In the genomic region with DNA sequence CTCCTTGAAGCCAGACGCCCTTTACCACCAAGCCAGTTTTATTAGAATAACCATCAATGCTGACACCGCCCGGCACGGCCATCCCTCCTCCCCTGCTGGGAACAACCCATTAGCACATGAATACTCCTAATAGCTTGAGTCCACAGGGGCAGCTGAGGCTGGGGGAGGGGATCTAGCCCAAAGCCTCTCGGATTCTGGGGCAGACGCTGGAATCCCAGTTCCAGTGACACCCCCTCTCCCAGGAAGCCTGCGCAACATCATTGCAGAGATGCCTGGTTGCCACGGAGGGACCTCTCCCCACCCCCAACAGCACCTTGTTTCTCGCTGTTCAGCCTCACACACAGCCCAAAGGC, we compare ENCODE assay signal across 8 cellular contexts. TPM values are rescaled to one million over a fixed set of nuclear protein-coding genes. Genes with fewer than 3 reads are reported as not detected.
DNase-seq lines count a peak whose midpoint lies in the region; ATAC-seq and TF ChIP-seq lines count a peak whose summit lies in the region.

No MANE protein-coding gene starts in this region.

- H3K4me3 Mint-ChIP-seq in effector memory CD8-positive, alpha-beta T cell, result peak overlapping the region; percentile 59 to 71
- peak overlapping the region; percentile 83 for H3K4me3 Mint-ChIP-seq in neural progenitor cell

- peak overlapping the region; percentile 89 for H3K4me2 ChIP-seq in neural progenitor cell

- peaks cover 32% of the 10 kb centered on the region for H3K79me2 ChIP-seq in neural progenitor cell (ENCODE audit: low read depth)

- DNase-seq in DMS 273 (lab: John Stamatoyannopoulos, UW; ENCODE audit: unreplicated experiment) (peak; percentile 43), DMS 273 treated with DMSO at 0.1 percent for 48 hours (lab: John Stamatoyannopoulos, UW) (no peak), NCI-H146 treated with DMSO at 0.1 percent for 48 hours (lab: John Stamatoyannopoulos, UW; ENCODE audit: unreplicated experiment) (peak; percentile 80), neural progenitor cell (ENCODE audit: low spot score) (peak; percentile 82), KBM-7 (no peak)
- no peak for DNase-seq in effector memory CD8-positive, alpha-beta T cell
- DNase-seq in activated CD8-positive, alpha-beta memory T cell treated with anti-CD3 and anti-CD28 coated beads for 24 hours, result no peak

- H3K9me3 ChIP-seq in neural progenitor cell (ENCODE audit: low read depth), result no peaks in the 10 kb centered on the region

- H3K27me3 Mint-ChIP-seq in effector memory CD8-positive, alpha-beta T cell, result peaks cover 50 to 82% of the 10 kb centered on the region in 2 donors
- peaks cover 30% of the 10 kb centered on the region for H3K27me3 Mint-ChIP-seq in neural progenitor cell (ENCODE audit: insufficient read depth, low read depth)

- peaks cover 48% of the 10 kb centered on the region for H3F3A ChIP-seq in neural progenitor cell (ENCODE audit: low read depth)

- peak overlapping the region; percentile 53 for H3K4me3 ChIP-seq in neural progenitor cell

- peaks cover 8% of the 10 kb centered on the region in 2 donors for H3K4me1 Mint-ChIP-seq in effector memory CD8-positive, alpha-beta T cell (ENCODE audit: low read depth in 2 of 2)
- H3K4me1 Mint-ChIP-seq in neural progenitor cell, result peaks cover 34% of the 10 kb centered on the region

- H4K20me1 ChIP-seq in neural progenitor cell (ENCODE audit: low read depth), result peaks cover 19% of the 10 kb centered on the region

- no peaks in the 10 kb centered on the region for H3K9me3 Mint-ChIP-seq in effector memory CD8-positive, alpha-beta T cell
- H3K9me3 Mint-ChIP-seq in neural progenitor cell, result no peaks in the 10 kb centered on the region

- no peak for ATAC-seq in effector memory CD8-positive, alpha-beta T cell (replicated peaks)
- no peak for ATAC-seq in HG02588 (IDR thresholded peaks at IDR 0.05; ENCODE audit: unreplicated experiment)

- H3K36me3 Mint-ChIP-seq in effector memory CD8-positive, alpha-beta T cell (ENCODE audit: insufficient read depth), result no peaks in the 10 kb centered on the region
- H3K36me3 Mint-ChIP-seq in neural progenitor cell, result no peaks in the 10 kb centered on the region

- TF ChIP-seq CTCF in neural progenitor cell (IDR thresholded peaks at IDR 0.05), result no peak

- in situ Hi-C loops in KBM-7 (cut with MboI; ENCODE audit: low pct_unique_long_range_greater_than_20kb, low sequenced_read_pairs), result no loop called here

- no peaks in the 10 kb centered on the region for H3K36me3 ChIP-seq in neural progenitor cell

- peaks cover 16% of the 10 kb centered on the region for H3K27me3 ChIP-seq in neural progenitor cell

- no peak overlapping the region for H2AFZ ChIP-seq in neural progenitor cell (replicated peaks)

- peaks cover 27% of the 10 kb centered on the region for H3K4me1 ChIP-seq in neural progenitor cell

- no peak overlapping the region for H3K9ac ChIP-seq in neural progenitor cell

- H3K27ac ChIP-seq in neural progenitor cell, result no peak overlapping the region

- no peak overlapping the region for H3K27ac Mint-ChIP-seq in effector memory CD8-positive, alpha-beta T cell
- H3K27ac Mint-ChIP-seq in neural progenitor cell, result no peak overlapping the region

RNA-seq across cellular contexts. Expression of a gene that starts 1.2 kb away (rescaled TPM):
- total RNA-seq in neural progenitor cell (ENCODE audit: low replicate concordance), result 7.9 and 28.2 TPM in 2 replicates

Comparison
In these comparisons a context has a peak if more than half of its experiments do, and no peak if none do; other contexts are left out.
1. DNase-seq: peak in DMS 273 (single experiment), NCI-H146 treated with DMSO at 0.1 percent for 48 hours (single experiment) and neural progenitor cell (single experiment); none in DMS 273 treated with DMSO at 0.1 percent for 48 hours (single experiment), effector memory CD8-positive, alpha-beta T cell (0 of 3), KBM-7 (single experiment) and activated CD8-positive, alpha-beta memory T cell treated with anti-CD3 and anti-CD28 coated beads for 24 hours (single experiment).